9 cellular contexts compared by ENCODE assay signal in genomic region chr10:113059001-113059780, GRCh38.
DNase-seq lines count a peak whose midpoint lies in the region; ATAC-seq, FAIRE-seq and TF ChIP-seq lines count a peak whose summit lies in the region.
"Had no signal": no experiment of that assay in that cellular context is flagged by ENCODE, and none has a peak within 500 bp of the region (broad histone marks: within the 10 kb centered on the region; RNA-seq: fewer than 3 reads in every experiment).

No MANE protein-coding gene starts in this region.

- H3K36me3 ChIP-seq in SK-N-SH (replicated peaks in 1 of 2; ENCODE audit: control insufficient read depth in 1 of 2, insufficient read depth in 2 of 2, low read length in 1 of 2) (no peaks in the 10 kb centered on the region), neuron (ENCODE audit: insufficient read depth, low read length) (no peaks in the 10 kb centered on the region)

- no peaks in the 10 kb centered on the region for H4K20me1 ChIP-seq in SK-N-SH (ENCODE audit: insufficient read depth)

- H3K4me3 ChIP-seq in SK-N-SH (ENCODE audit: low read depth in 2 of 2, low read length in 1 of 2), result peak overlapping the region; percentile 20 to 54; a peak in 3 of 4 replicates
- peak overlapping the region; percentile 52 for H3K4me3 ChIP-seq in fibroblast of the aortic adventitia (ENCODE audit: low read depth, low read length)
- H3K4me3 ChIP-seq in neuron (ENCODE audit: low read length), result peak overlapping the region; percentile 45

- WGBS in SK-N-SH (ENCODE audit: low lambda C conversion rate), result 19% methylated on average over 15 of the region's 15 CpGs

- peak overlapping the region; percentile 44; the same call in 1 of the 2 replicates for H3K9ac ChIP-seq in SK-N-SH

- ATAC-seq in HG03432 (IDR thresholded peaks at IDR 0.05; ENCODE audit: unreplicated experiment) (no peak), GM18867 (IDR thresholded peaks at IDR 0.05; ENCODE audit: unreplicated experiment) (no peak)

- CTCF ChIA-PET in SK-N-SH (lab: Yijun Ruan, JAX), result interaction anchor here (0.7 to 1.5 kb wide), 5 partner anchors 9 to 326 kb away, joined by 3 to 7 read pairs (median 3); no protein-coding TSS in a partner anchor

- peak overlapping the region; percentile 68 to 85 for H3K27ac ChIP-seq in SK-N-SH (ENCODE audit: low read depth in 2 of 2, low read length in 1 of 2)

- no peaks in the 10 kb centered on the region for H3K9me2 ChIP-seq in SK-N-SH

- H3K27me3 ChIP-seq in SK-N-SH (ENCODE audit: insufficient read depth), result no peaks in the 10 kb centered on the region
- H3K27me3 ChIP-seq in neuron (ENCODE audit: insufficient read depth, low read length), result no peaks in the 10 kb centered on the region

- FAIRE-seq in HTR-8/SVneo (lab: Jason Lieb, UNC), result no peak

- peak overlapping the region; percentile 26; the same call in 1 of the 2 replicates for H2AFZ ChIP-seq in SK-N-SH (ENCODE audit: low read depth)
- H2AFZ ChIP-seq in neuron (ENCODE audit: low read depth, low read length), result no peak overlapping the region

- peaks cover 33% of the 10 kb centered on the region; the same call in 1 of the 2 replicates for H3K79me2 ChIP-seq in SK-N-SH (ENCODE audit: insufficient read depth)

- TF ChIP-seq CTCF in SK-N-SH (IDR thresholded peaks at IDR 0.05), result no peak
- TF ChIP-seq CTCF in fibroblast of the aortic adventitia (IDR thresholded peaks at IDR 0.05; ENCODE audit: insufficient read depth, low read length), result no peak

- H3K4me2 ChIP-seq in SK-N-SH, result peak overlapping the region; percentile 78

- no peak for TF ChIP-seq RAD21 in SK-N-SH (IDR thresholded peaks at IDR 0.05; ENCODE audit: low read length)

- POLR2A ChIA-PET in SK-N-SH (lab: Yijun Ruan, JAX), result no interaction called here

- TF ChIP-seq EP300 in SK-N-SH (IDR thresholded peaks at IDR 0.05; ENCODE audit: borderline replicate concordance in 1 of 2, low read depth in 1 of 2, low read length in 1 of 2), result peak; percentile 25 to 41; a peak in 2 of 4 replicates

- H3K4me1 ChIP-seq in SK-N-SH (ENCODE audit: control insufficient read depth in 1 of 2, insufficient read depth in 2 of 2, low read depth in 1 of 2, low read length in 1 of 2) (peaks cover 38 to 50% of the 10 kb centered on the region in 2 experiments), neuron (ENCODE audit: insufficient read depth, low read length) (peaks cover 55% of the 10 kb centered on the region)

- H3F3A ChIP-seq in SK-N-SH (replicated peaks; ENCODE audit: insufficient read depth), result peaks cover 24% of the 10 kb centered on the region

- H3K9me3 ChIP-seq in SK-N-SH (no peaks in the 10 kb centered on the region), neuron (ENCODE audit: low read length) (no peaks in the 10 kb centered on the region)

- DNase-seq in AG08396 (ENCODE audit: low spot score) (peak; percentile 46), SK-N-SH (peak; percentile 29), fibroblast of the aortic adventitia (ENCODE audit: low read depth) (peak; percentile 94), HTR-8/SVneo (ENCODE audit: insufficient read length, low spot score) (no peak)
- no peak for DNase-seq in activated naive CD4-positive, alpha-beta T cell treated with Interleukin-2 at 50 U/mL for 16 hours
- DNase-seq: MM.1S had no signal

TF ChIP-seq in SK-N-SH, 30 proteins besides CTCF, POLR2A, EP300 and RAD21:
- TF ChIP-seq REST (IDR thresholded peaks at IDR 0.05; ENCODE audit: low read depth, low read length) (no peak), GABPA (IDR thresholded peaks at IDR 0.05; ENCODE audit: low read depth) (no peak), NFIC (IDR thresholded peaks at IDR 0.05; ENCODE audit: borderline replicate concordance) (peak; percentile 54; the same call in 1 of the 2 replicates), IRF3 (IDR thresholded peaks at IDR 0.05; ENCODE audit: low read depth, low read length) (no peak), MAX (IDR thresholded peaks at IDR 0.05; ENCODE audit: low read depth) (0 out of 2 replicates have a peak, but pooled peaks have one; percentile 19), MXI1 (IDR thresholded peaks at IDR 0.05; ENCODE audit: low read depth, low read length) (0 out of 2 replicates have a peak, but pooled peaks have one; percentile 22), TCF12 (IDR thresholded peaks at IDR 0.05) (peak; percentile 60), SIN3A (IDR thresholded peaks at IDR 0.05; ENCODE audit: borderline replicate concordance, low read depth, low read length) (peak; percentile 41; the same call in 1 of the 2 replicates), RCOR1 (IDR thresholded peaks at IDR 0.05; ENCODE audit: low read length) (0 out of 2 replicates have a peak, but pooled peaks have one; percentile 15)
- TF ChIP-seq, protein P1, sequence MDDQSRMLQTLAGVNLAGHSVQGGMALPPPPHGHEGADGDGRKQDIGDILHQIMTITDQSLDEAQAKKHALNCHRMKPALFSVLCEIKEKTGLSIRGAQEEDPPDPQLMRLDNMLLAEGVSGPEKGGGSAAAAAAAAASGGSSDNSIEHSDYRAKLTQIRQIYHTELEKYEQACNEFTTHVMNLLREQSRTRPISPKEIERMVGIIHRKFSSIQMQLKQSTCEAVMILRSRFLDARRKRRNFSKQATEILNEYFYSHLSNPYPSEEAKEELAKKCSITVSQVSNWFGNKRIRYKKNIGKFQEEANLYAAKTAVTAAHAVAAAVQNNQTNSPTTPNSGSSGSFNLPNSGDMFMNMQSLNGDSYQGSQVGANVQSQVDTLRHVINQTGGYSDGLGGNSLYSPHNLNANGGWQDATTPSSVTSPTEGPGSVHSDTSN (IDR thresholded peaks at IDR 0.05), result peak; percentile 53

Comparison
In these comparisons a context has a peak if more than half of its experiments do, and no peak if none do; other contexts are left out.
1. DNase-seq: peak in AG08396 (single experiment), SK-N-SH (single experiment) and fibroblast of the aortic adventitia (single experiment); none in HTR-8/SVneo (single experiment) and activated naive CD4-positive, alpha-beta T cell treated with Interleukin-2 at 50 U/mL for 16 hours (single experiment).
2. Peak in every context shown above with its lines, with median percentiles within 50 percentile points of each other: H3K4me3 ChIP-seq.